In genomic region chr19:36115453-36116343, GRCh38 we compare ENCODE assay signal across 8 cellular contexts. TPM values are rescaled to one million over a fixed set of nuclear protein-coding genes. Genes with fewer than 3 reads are reported as not detected.
DNase-seq lines count a peak whose midpoint lies in the region; ATAC-seq, FAIRE-seq and TF ChIP-seq lines count a peak whose summit lies in the region.

Gene TBCB (plus strand): TSS chr19:36115468. CDS start chr19:36115561, 93 bp downstream.

- peaks cover 12% of the 10 kb centered on the region for H3K4me1 ChIP-seq in PC-9 (replicated peaks; ENCODE audit: insufficient read depth)
- H3K4me1 ChIP-seq in parathyroid adenoma, result peaks cover 5% of the 10 kb centered on the region
- peaks cover 12% of the 10 kb centered on the region for H3K4me1 ChIP-seq in upper lobe of right lung

- H3K9me2 ChIP-seq in PC-9 (ENCODE audit: insufficient read depth), result no peaks in the 10 kb centered on the region

- H2AFZ ChIP-seq in PC-9 (peak within 1 kb of the TSS; percentile 97), parathyroid adenoma (peak within 1 kb of the TSS; percentile 83)

- peak; percentile 79 for TF ChIP-seq POLR2A in GM15510 (IDR thresholded peaks at IDR 0.05; ENCODE audit: borderline replicate concordance, extremely low read depth, insufficient read length)

- H3K27ac ChIP-seq in PC-9 (peak within 1 kb of the TSS; percentile 67), parathyroid adenoma (peak within 1 kb of the TSS; percentile 91), upper lobe of right lung (peak within 1 kb of the TSS; percentile 85)

- H3K36me3 ChIP-seq in PC-9 (ENCODE audit: low read depth), result no peaks in the 10 kb centered on the region
- no peaks in the 10 kb centered on the region for H3K36me3 ChIP-seq in parathyroid adenoma (ENCODE audit: control insufficient read depth, insufficient read depth, low read length)
- H3K36me3 ChIP-seq in upper lobe of right lung, result peaks cover 35% of the 10 kb centered on the region

- CTCF ChIA-PET in PC-9 (lab: Charles Lee), result interaction anchor here (0.5 kb wide), 1 partner anchor 72 kb away, joined by 3 read pairs; no protein-coding TSS in a partner anchor

- peak within 1 kb of the TSS; percentile 88 for H3K4me2 ChIP-seq in PC-9
- peak within 1 kb of the TSS; percentile 83 for H3K4me2 ChIP-seq in parathyroid adenoma (ENCODE audit: low read length)

- H3K4me3 ChIP-seq in PC-9, result peak within 1 kb of the TSS; percentile 100
- peak within 1 kb of the TSS; percentile 68 for H3K4me3 ChIP-seq in parathyroid adenoma (ENCODE audit: low read depth, low read length)
- peak within 1 kb of the TSS; percentile 77 for H3K4me3 ChIP-seq in upper lobe of right lung

- H3K27me3 ChIP-seq in PC-9 (ENCODE audit: insufficient read depth, low read depth), result no peaks in the 10 kb centered on the region
- no peaks in the 10 kb centered on the region for H3K27me3 ChIP-seq in parathyroid adenoma (ENCODE audit: control insufficient read depth, insufficient read depth, low read length)
- no peaks in the 10 kb centered on the region for H3K27me3 ChIP-seq in upper lobe of right lung

- intact Hi-C loops in PC-9 (cut with micrococcal nuclease; ENCODE audit: unreplicated experiment) (loop anchor here (1.0 to 10.0 kb wide), 3 partner anchors 24 to 61 kb away; partner anchors contain the start of genes THAP8 and WDR62), upper lobe of right lung (cut with DNase I) (no loop called here)

- H3K9me3 ChIP-seq in PC-9 (ENCODE audit: insufficient read depth, low read depth) (no peaks in the 10 kb centered on the region), parathyroid adenoma (ENCODE audit: control insufficient read depth, low read length) (no peaks in the 10 kb centered on the region), upper lobe of right lung (no peaks in the 10 kb centered on the region)

- peak within 1 kb of the TSS; percentile 38 for H3K9ac ChIP-seq in parathyroid adenoma

- peaks cover 24% of the 10 kb centered on the region for H3K79me2 ChIP-seq in PC-9 (ENCODE audit: low read depth)
- peaks cover 4% of the 10 kb centered on the region for H3K79me2 ChIP-seq in parathyroid adenoma

- no peak for FAIRE-seq in frontal cortex (lab: Jason Lieb, UNC)

- no TSS peak for BruUV-seq in PC-9 (replicated peaks; lab: Mats Ljungman, UMichigan)

- peaks cover 18% of the 10 kb centered on the region; the same call in 1 of the 2 replicates for H3F3A ChIP-seq in PC-9 (ENCODE audit: insufficient read depth, low read depth)

- TF ChIP-seq CTCF in PC-9 (conservative IDR thresholded peaks at IDR 0.05), result no peak
- TF ChIP-seq CTCF in parathyroid adenoma (IDR thresholded peaks at IDR 0.05), result no peak
- TF ChIP-seq CTCF in upper lobe of right lung (IDR thresholded peaks at IDR 0.05), result no peak

- peak in 1 of 2 experiments; percentile 79 for DNase-seq in PC-9
- DNase-seq in activated T-helper 1 cell treated with anti-CD3 and anti-CD28 coated beads, Interleukin-2, amount 50 U/mL, for 16 hours (ENCODE audit: low read depth in 1 of 2, low spot score in 1 of 2), result peak; percentile 82 to 83
- DNase-seq in frontal cortex (ENCODE audit: low spot score in 2 of 2), result no peak
- peak; percentile 93 for DNase-seq in upper lobe of right lung
- DNase-seq in MV-4-11 (lab: John Stamatoyannopoulos, UW), result no peak

- no peaks in the 10 kb centered on the region; the same call in 1 of the 2 replicates for H4K20me1 ChIP-seq in PC-9 (ENCODE audit: insufficient read depth)

- ATAC-seq in HG02885 (IDR thresholded peaks at IDR 0.05; ENCODE audit: poor library complexity, unreplicated experiment) (peak; percentile 44), upper lobe of right lung (peak; percentile 77)

- POLR2A ChIA-PET in PC-9 (lab: Charles Lee; ENCODE audit: unreplicated experiment), result interaction anchor here (0.6 to 0.9 kb wide), 3 partner anchors 11 to 1604 kb away, joined by 3 to 9 read pairs (median 3); no protein-coding TSS in a partner anchor

RNA-seq across cellular contexts. Expression of gene TBCB, which starts in this region (rescaled TPM):
- total RNA-seq in PC-9 (2021), result 126 and 150 TPM in 2 replicates
- 496 TPM for total RNA-seq in frontal cortex
- total RNA-seq in upper lobe of right lung, result 82.2 TPM

Comparison
In these comparisons a context has a peak if more than half of its experiments do, and no peak if none do; other contexts are left out.
1. DNase-seq: peak in activated T-helper 1 cell treated with anti-CD3 and anti-CD28 coated beads, Interleukin-2, amount 50 U/mL, for 16 hours (2 of 2) and upper lobe of right lung (single experiment); none in frontal cortex (0 of 2) and MV-4-11 (single experiment).
2. Peak in every context shown above with its lines, with median percentiles within 50 percentile points of each other: H3K27ac ChIP-seq and H3K4me3 ChIP-seq.